In the genomic region with DNA sequence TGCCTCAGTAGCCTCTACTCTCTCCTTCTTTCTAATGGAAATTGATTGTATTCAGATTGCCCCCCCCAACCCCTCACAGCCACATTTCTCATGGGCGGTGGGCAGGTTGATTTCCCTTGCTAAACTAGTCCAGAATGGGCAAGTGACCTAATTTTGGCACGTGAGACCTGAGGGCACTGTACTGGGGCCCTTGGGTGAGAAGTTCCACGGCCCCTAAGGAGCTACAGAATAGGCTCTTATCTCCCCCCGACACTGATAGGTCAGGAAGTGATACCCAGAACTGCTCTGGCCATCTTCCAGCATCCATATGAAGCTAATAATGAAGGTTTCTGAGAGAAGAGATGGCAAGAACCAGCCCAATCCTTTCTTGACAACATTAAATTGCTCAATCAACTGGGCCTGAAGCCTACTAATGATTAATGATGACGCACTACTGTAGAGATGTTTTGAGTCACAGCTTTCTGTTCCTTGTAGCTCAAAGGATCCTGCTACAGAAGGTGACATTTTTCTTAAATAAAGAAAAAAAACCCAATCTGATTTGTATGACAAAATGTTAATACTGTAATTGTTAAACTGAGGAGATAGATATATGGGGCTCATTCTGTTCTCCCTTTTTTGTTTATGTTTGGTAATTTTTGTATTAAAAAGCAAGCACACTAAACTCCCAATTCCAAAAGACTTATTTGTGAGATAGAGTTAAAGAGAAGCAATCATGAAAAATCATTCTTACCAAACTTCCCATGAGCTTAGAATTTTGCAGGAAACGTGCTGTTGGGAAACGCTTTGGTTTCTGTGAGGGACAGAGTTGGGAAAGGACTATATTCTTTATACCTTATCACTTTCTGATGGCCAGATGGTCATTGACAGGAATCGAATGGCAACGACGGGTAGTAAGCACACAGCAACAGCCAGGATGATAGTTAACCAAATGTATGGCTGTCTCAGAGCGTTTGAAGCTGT, we compare ENCODE assay signal across 7 cellular contexts. TPM values are rescaled to one million over a fixed set of nuclear protein-coding genes. Genes with fewer than 3 reads are reported as not detected.
A peak's percentile ranks its signal among the peaks of the same experiment; 100 is the strongest.
DNase-seq lines count a peak whose midpoint lies in the region; ATAC-seq, FAIRE-seq and TF ChIP-seq lines count a peak whose summit lies in the region.

No MANE protein-coding gene starts in this region.

- WGBS in H9 (ENCODE audit: extremely low coverage, insufficient read length, low lambda C conversion rate) = no CpG with 5 or more reads among the region's 11 CpGs

- peak; percentile 95 for ATAC-seq in HG03066 (IDR thresholded peaks at IDR 0.05; ENCODE audit: low read depth, unreplicated experiment)

- no peaks in the 10 kb centered on the region for H3K23me2 ChIP-seq in H9 (ENCODE audit: insufficient read length, low read depth, low read length, poor library complexity, severe bottlenecking)

- no peak overlapping the region for H2BK12ac ChIP-seq in H9 (ENCODE audit: insufficient read length, low read depth, low read length)

- H3K4me3 Mint-ChIP-seq in neural progenitor cell = no peak overlapping the region
- H3K4me3 Mint-ChIP-seq in H9 = no peak overlapping the region

- H3K9me3 ChIP-seq in neural progenitor cell (ENCODE audit: low read depth) (no peaks in the 10 kb centered on the region), H9 (ENCODE audit: control insufficient read depth, low read depth, low read length) (no peaks in the 10 kb centered on the region)

- no peaks in the 10 kb centered on the region for H3K36me3 ChIP-seq in neural progenitor cell

- H3K4ac ChIP-seq in H9 (ENCODE audit: low read depth, low read length) = no peak overlapping the region

- H3K79me1 ChIP-seq in H9 (ENCODE audit: insufficient read depth, low read depth, low read length, poor library complexity, severe bottlenecking) = no peaks in the 10 kb centered on the region

- H2AK5ac ChIP-seq in H9 (ENCODE audit: insufficient read length, low read length) = no peak overlapping the region

- H2AFZ ChIP-seq in neural progenitor cell (replicated peaks) = no peak overlapping the region
- H2AFZ ChIP-seq in H9 (ENCODE audit: low read length) = no peak overlapping the region

- H3K4me3 ChIP-seq in astrocyte of the spinal cord (ENCODE audit: low read depth, low read length) (no peak overlapping the region), skin epidermis (no peak overlapping the region), neural progenitor cell (no peak overlapping the region)

- no peak overlapping the region for H3K27ac Mint-ChIP-seq in neural progenitor cell
- H3K27ac Mint-ChIP-seq in H9 = no peak overlapping the region; a peak in 1 of 7 replicates

- H3K27ac ChIP-seq in skin epidermis (peak overlapping the region in 12 of 21 experiments; percentile 7 to 62 (median 32)), neural progenitor cell (no peak overlapping the region), H9 (ENCODE audit: insufficient read length, low read depth, low read length) (no peak overlapping the region)

- H3K27me3 Mint-ChIP-seq in neural progenitor cell (ENCODE audit: insufficient read depth, low read depth) (no peaks in the 10 kb centered on the region), H9 (ENCODE audit: low read depth) (no peaks in the 10 kb centered on the region)

- H2BK20ac ChIP-seq in H9 (ENCODE audit: low read depth, low read length, poor library complexity, severe bottlenecking) = no peak overlapping the region

- no peaks in the 10 kb centered on the region for H3F3A ChIP-seq in neural progenitor cell (ENCODE audit: low read depth)

- DNase-seq in GM19239 (ENCODE audit: insufficient read length, low spot score) (peak; percentile 56), astrocyte of the spinal cord (ENCODE audit: low read depth, low spot score) (peak; percentile 51), neural progenitor cell (ENCODE audit: low spot score) (no peak), foreskin melanocyte (no peak), H9 (no peak)

- H3K4me1 Mint-ChIP-seq in neural progenitor cell (no peaks in the 10 kb centered on the region), H9 (no peaks in the 10 kb centered on the region; a peak in 1 of 4 replicates)

- no peak overlapping the region for H4K8ac ChIP-seq in H9 (replicated peaks; ENCODE audit: insufficient read length, low read depth, low read length)

- no peak overlapping the region for H3K23ac ChIP-seq in H9 (ENCODE audit: insufficient read length, low read depth, low read length)

- H3K4me1 ChIP-seq in neural progenitor cell (no peaks in the 10 kb centered on the region), H9 (ENCODE audit: insufficient read depth, low read length) (no peaks in the 10 kb centered on the region)

- H3K9ac ChIP-seq in neural progenitor cell (no peak overlapping the region), H9 (ENCODE audit: extremely low read depth, insufficient read length, low read length) (no peak overlapping the region)

- H4K20me1 ChIP-seq in neural progenitor cell (ENCODE audit: low read depth) (no peaks in the 10 kb centered on the region), H9 (ENCODE audit: control insufficient read depth, insufficient read depth, insufficient read length) (no peaks in the 10 kb centered on the region)

- no peaks in the 10 kb centered on the region for H3K79me2 ChIP-seq in neural progenitor cell (ENCODE audit: low read depth)
- no peaks in the 10 kb centered on the region for H3K79me2 ChIP-seq in H9 (ENCODE audit: insufficient read depth, low read length)

- H3K27me3 ChIP-seq in neural progenitor cell (no peaks in the 10 kb centered on the region), H9 (ENCODE audit: insufficient read depth, low read length) (no peaks in the 10 kb centered on the region)

- no peak overlapping the region for H4K91ac ChIP-seq in H9 (ENCODE audit: insufficient read length, low read depth, low read length)

- H3K9me3 Mint-ChIP-seq in neural progenitor cell = peaks cover 3% of the 10 kb centered on the region
- H3K9me3 Mint-ChIP-seq in H9 = peaks cover 1 to 3% of the 10 kb centered on the region in 2 experiments; a peak in 4 of 5 replicates

- no peak overlapping the region for H3T11ph ChIP-seq in H9 (ENCODE audit: low read length)

- H2BK120ac ChIP-seq in H9 (ENCODE audit: low read depth, low read length, poor library complexity, severe bottlenecking) = no peak overlapping the region

- H3K18ac ChIP-seq in H9 (ENCODE audit: insufficient read length, low read depth, low read length) = no peak overlapping the region

- no peak overlapping the region for H4K5ac ChIP-seq in H9 (ENCODE audit: insufficient read length, low read depth, low read length)

- TF ChIP-seq CTCF in astrocyte of the spinal cord (IDR thresholded peaks at IDR 0.05; ENCODE audit: low read depth, low read length) (no peak), neural progenitor cell (IDR thresholded peaks at IDR 0.05) (no peak), H9 (conservative IDR thresholded peaks at IDR 0.05) (no peak)

- FAIRE-seq in GM19239 (lab: Jason Lieb, UNC) = peak; percentile 81

- no peak overlapping the region for H2BK5ac ChIP-seq in H9 (ENCODE audit: insufficient read length, low read length)

- H3K36me3 Mint-ChIP-seq in neural progenitor cell (no peaks in the 10 kb centered on the region), H9 (ENCODE audit: insufficient read depth in 1 of 3, low read depth in 3 of 3) (peaks cover 6 to 12% (median 8%) of the 10 kb centered on the region in 3 experiments)

- H2BK15ac ChIP-seq in H9 (ENCODE audit: low read depth, low read length) = no peak overlapping the region

- H3K4me2 ChIP-seq in neural progenitor cell = no peak overlapping the region
- H3K4me2 ChIP-seq in H9 (ENCODE audit: insufficient read depth, insufficient read length, low read length) = no peak overlapping the region

- in situ Hi-C loops in astrocyte of the spinal cord (cut with HindIII; ENCODE audit: low sequenced_read_pairs) = no loop called here

- no peak overlapping the region for H3K56ac ChIP-seq in H9 (ENCODE audit: insufficient read length, low read depth, low read length)

- no peak overlapping the region for H3K14ac ChIP-seq in H9 (ENCODE audit: insufficient read depth, low read length)

RNA-seq across cellular contexts. Expression of a gene that starts 28.2 kb away (rescaled TPM):
- total RNA-seq in neural progenitor cell (ENCODE audit: low replicate concordance) = 111 and 186 TPM in 2 replicates
- total RNA-seq in H9 (2021) = 143 and 148 TPM in 2 replicates

Comparison
In these comparisons a context has a peak if more than half of its experiments do, and no peak if none do; other contexts are left out.
1. DNase-seq: peak in GM19239 (single experiment) and astrocyte of the spinal cord (single experiment); none in neural progenitor cell (single experiment), foreskin melanocyte (single experiment) and H9 (single experiment).
2. H3K27ac ChIP-seq: peak in skin epidermis (12 of 21); none in neural progenitor cell (single experiment) and H9 (single experiment).